In the genomic region with DNA sequence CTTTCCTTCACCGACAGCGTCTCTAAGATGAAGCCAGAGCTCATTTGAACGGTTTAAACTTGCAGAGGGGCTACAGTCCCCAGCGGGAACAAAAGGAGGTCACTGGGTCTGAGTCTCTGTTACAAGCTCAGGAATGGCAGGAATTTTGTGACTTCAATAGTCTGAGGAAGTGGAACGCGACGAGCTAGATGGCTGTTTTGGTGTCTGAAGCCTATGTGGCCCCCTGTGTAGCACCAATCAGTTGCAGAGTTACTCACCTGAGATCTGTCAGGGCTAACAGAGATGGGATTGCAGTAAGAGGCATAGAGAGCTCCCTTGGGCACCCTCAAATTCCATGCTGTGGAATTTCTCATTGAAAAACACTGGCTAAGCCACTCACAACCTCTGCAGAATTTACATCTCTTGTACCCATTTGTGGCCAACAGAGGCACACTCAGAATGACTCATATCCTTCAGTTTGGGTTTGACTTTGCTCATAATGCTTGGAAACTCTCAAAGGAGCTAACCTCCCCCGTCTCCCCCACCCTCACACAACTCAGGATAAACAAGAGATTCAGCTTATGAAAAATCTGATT, we compare ENCODE assay signal across 10 cellular contexts. TPM values are rescaled to one million over a fixed set of nuclear protein-coding genes. Genes with fewer than 3 reads are reported as not detected.
DNase-seq lines count a peak whose midpoint lies in the region; ATAC-seq and TF ChIP-seq lines count a peak whose summit lies in the region.
"Had no signal": no experiment of that assay in that cellular context is flagged by ENCODE, and none has a peak within 500 bp of the region (broad histone marks: within the 10 kb centered on the region; RNA-seq: fewer than 3 reads in every experiment).

No MANE protein-coding gene starts in this region.

- H3K27ac Mint-ChIP-seq in endodermal cell, result peak overlapping the region; percentile 81

- 4 to 10% methylated on average over 4 to 8 of the region's 8 CpGs for WGBS in endodermal cell (ENCODE audit: insufficient coverage in 1 of 2, insufficient read length in 1 of 2), 2 experiments
- WGBS in smooth muscle cell (ENCODE audit: low lambda C conversion rate), result 5% methylated on average over 8 of the region's 8 CpGs
- WGBS in psoas muscle, 3 donors, result 25 to 30% (median 27%) methylated on average over 8 of the region's 8 CpGs

- intact Hi-C loops in psoas muscle (cut with DNase I), result loop anchor here in 1 of 2 donors (5.0 kb wide), 1 partner anchor 94 kb away; no protein-coding TSS in a partner anchor

- H3K4me1 Mint-ChIP-seq in endodermal cell, result peaks cover 28% of the 10 kb centered on the region

- H3K9me3 Mint-ChIP-seq in endodermal cell, result no peaks in the 10 kb centered on the region

- no peak overlapping the region for H3K4me3 ChIP-seq in endodermal cell (ENCODE audit: low read length)
- H3K4me3 ChIP-seq in smooth muscle cell, result no peak overlapping the region
- H3K4me3 ChIP-seq in psoas muscle, result no peak overlapping the region
- H3K4me3 ChIP-seq: heart left ventricle had no signal

- ATAC-seq in GM21717 (IDR thresholded peaks at IDR 0.05; ENCODE audit: unreplicated experiment), result peak; percentile 53
- no peak for ATAC-seq in psoas muscle

- H4K20me1 ChIP-seq in smooth muscle cell (ENCODE audit: low read depth), result no peaks in the 10 kb centered on the region

- no peaks in the 10 kb centered on the region for H3K36me3 ChIP-seq in endodermal cell (ENCODE audit: control insufficient read depth, insufficient read depth, low read length)
- no peaks in the 10 kb centered on the region for H3K36me3 ChIP-seq in smooth muscle cell (ENCODE audit: low read depth)
- H3K36me3 ChIP-seq in psoas muscle (ENCODE audit: insufficient read depth in 1 of 2, low read depth in 1 of 2), result no peaks in the 10 kb centered on the region
- H3K36me3 ChIP-seq: heart left ventricle had no signal

- no peaks in the 10 kb centered on the region for H3K36me3 Mint-ChIP-seq in endodermal cell (ENCODE audit: low read depth)

- H3K27me3 ChIP-seq in endodermal cell (ENCODE audit: control insufficient read depth, insufficient read depth, low read length, poor library complexity, severe bottlenecking), result peaks cover 5% of the 10 kb centered on the region
- H3K27me3 ChIP-seq in smooth muscle cell (ENCODE audit: low read depth), result no peaks in the 10 kb centered on the region
- H3K27me3 ChIP-seq in psoas muscle (ENCODE audit: insufficient read depth in 3 of 3, low read length in 2 of 3), result peaks cover 0 to 3% (median 0%) of the 10 kb centered on the region in 3 donors
- H3K27me3 ChIP-seq: heart left ventricle had no signal

- no peaks in the 10 kb centered on the region for H3K9me3 ChIP-seq in endodermal cell (ENCODE audit: control insufficient read depth, low read length)
- H3K9me3 ChIP-seq in smooth muscle cell (replicated peaks; ENCODE audit: low read depth), result no peaks in the 10 kb centered on the region
- H3K9me3 ChIP-seq in psoas muscle, result no peaks in the 10 kb centered on the region
- H3K9me3 ChIP-seq: heart left ventricle had no signal

- H3F3A ChIP-seq in smooth muscle cell (ENCODE audit: low read depth), result no peaks in the 10 kb centered on the region

- peak overlapping the region; percentile 77 for H2AFZ ChIP-seq in smooth muscle cell (ENCODE audit: low read depth)

- H3K27me3 Mint-ChIP-seq in endodermal cell (ENCODE audit: insufficient read depth), result peaks cover 41% of the 10 kb centered on the region

- TF ChIP-seq CTCF in endodermal cell (conservative IDR thresholded peaks at IDR 0.05) (no peak), smooth muscle cell (IDR thresholded peaks at IDR 0.05; ENCODE audit: borderline replicate concordance, insufficient read depth, poor library complexity, severe bottlenecking) (no peak), psoas muscle (IDR thresholded peaks at IDR 0.05) (no peak)

- DNase-seq in RPMI7951 (ENCODE audit: low read depth) (peak; percentile 81), endodermal cell (peak; percentile 93), smooth muscle cell (lab: John Stamatoyannopoulos, UW; ENCODE audit: unreplicated experiment) (no peak), psoas muscle (no peak), NCI-H1092 treated with DMSO at 0.1 percent for 48 hours (lab: John Stamatoyannopoulos, UW) (no peak), medulla oblongata (ENCODE audit: extremely low spot score) (no peak), RPMI8226 (no peak)
- DNase-seq: heart left ventricle, NCI-H524 had no signal

- H3K9ac ChIP-seq in endodermal cell (ENCODE audit: extremely low read depth, low read length, poor library complexity, severe bottlenecking) (peak overlapping the region; percentile 12), smooth muscle cell (ENCODE audit: low read depth) (no peak overlapping the region)

- H3K27ac ChIP-seq in endodermal cell (ENCODE audit: low read depth, low read length), result peak overlapping the region; percentile 87
- no peak overlapping the region for H3K27ac ChIP-seq in smooth muscle cell (ENCODE audit: low read depth)
- no peak overlapping the region for H3K27ac ChIP-seq in psoas muscle
- H3K27ac ChIP-seq: heart left ventricle had no signal

- peak overlapping the region; percentile 76 for H3K4me2 ChIP-seq in smooth muscle cell

- H3K79me2 ChIP-seq in smooth muscle cell (ENCODE audit: low read depth), result no peaks in the 10 kb centered on the region

- H3K4me3 Mint-ChIP-seq in endodermal cell, result peak overlapping the region; percentile 30

- H3K4me1 ChIP-seq in endodermal cell (ENCODE audit: control insufficient read depth, insufficient read depth, low read length) (peaks cover 4% of the 10 kb centered on the region), smooth muscle cell (ENCODE audit: low read depth) (peaks cover 22% of the 10 kb centered on the region), psoas muscle (no peaks in the 10 kb centered on the region)

RNA-seq across cellular contexts. Expression of a gene that starts 7.1 kb away (rescaled TPM):
- 0.49 TPM in 1 of 2 replicates, not detected in the other for total RNA-seq in RPMI7951 (2014; rRNA removed; shearing (Covaris generic))
- not detected for total RNA-seq in endodermal cell
- polyA plus RNA-seq in endodermal cell (2013, experiment 1 of 2), result 1.1 TPM
- polyA plus RNA-seq in endodermal cell (2013, experiment 2 of 2), result 0.21 TPM
- total RNA-seq in smooth muscle cell, result 0.40 TPM in 1 of 2 replicates, not detected in the other
- 0.64 TPM in 1 of 2 replicates, not detected in the other for polyA plus RNA-seq in smooth muscle cell
- total RNA-seq in psoas muscle, result not detected
- polyA plus RNA-seq in psoas muscle, result under 1 TPM in 1 of 3 donors, not detected in 2; 0.08 TPM
- total RNA-seq: heart left ventricle had no signal

Comparison
In these comparisons a context has a peak if more than half of its experiments do, and no peak if none do; other contexts are left out.
1. DNase-seq: peak in RPMI7951 (single experiment) and endodermal cell (single experiment); none in smooth muscle cell (single experiment), psoas muscle (0 of 2), NCI-H1092 treated with DMSO at 0.1 percent for 48 hours (single experiment), medulla oblongata (single experiment) and RPMI8226 (single experiment).